In the genomic region with DNA sequence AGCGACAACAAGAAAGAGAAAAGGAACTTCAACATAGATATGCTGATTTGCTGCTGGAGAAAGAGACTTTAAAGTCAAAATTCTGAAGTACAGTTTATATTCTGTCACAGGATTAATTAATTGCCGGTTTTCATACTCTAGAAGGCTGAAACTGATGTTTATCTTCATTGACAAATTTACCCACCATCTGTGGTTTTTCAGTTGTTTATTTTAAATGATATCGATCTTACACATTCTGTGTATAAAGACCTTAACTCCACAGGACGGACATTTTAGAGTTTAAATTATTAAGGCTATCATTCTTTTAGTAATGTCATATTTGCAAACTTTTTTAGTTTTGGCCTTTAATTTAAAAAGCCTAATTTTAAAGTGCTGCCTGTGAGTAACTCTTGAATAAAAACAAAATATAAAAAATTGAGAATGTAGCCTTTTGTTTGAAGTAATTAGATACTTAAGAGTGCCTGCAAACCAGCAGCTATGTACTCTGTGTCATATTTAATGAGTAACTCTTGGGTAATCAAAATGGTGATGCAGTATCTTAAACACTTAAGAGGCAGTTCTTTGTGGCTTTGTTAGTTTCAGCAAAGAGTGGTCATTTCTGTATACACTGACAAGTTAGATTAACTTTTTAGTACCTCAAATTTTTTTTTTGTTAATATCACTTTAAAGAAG, we compare ENCODE assay signal across 14 cellular contexts. TPM values are rescaled to one million over a fixed set of nuclear protein-coding genes. Genes with fewer than 3 reads are reported as not detected.
DNase-seq lines count a peak whose midpoint lies in the region; ATAC-seq and TF ChIP-seq lines count a peak whose summit lies in the region.
"Had no signal": no experiment of that assay in that cellular context is flagged by ENCODE, and none has a peak within 500 bp of the region (broad histone marks: within the 10 kb centered on the region; RNA-seq: fewer than 3 reads in every experiment).

No MANE protein-coding gene starts in this region.

- DNase-seq in Daoy (ENCODE audit: low read depth) (peak; percentile 56), NCI-H2196 (lab: John Stamatoyannopoulos, UW; ENCODE audit: unreplicated experiment) (peak; percentile 17), cardiac fibroblast (ENCODE audit: low read depth in 2 of 2) (peak; percentile 66 to 87), osteoblast (ENCODE audit: insufficient read length, low spot score, missing footprints) (no peak), lower leg skin (ENCODE audit: low spot score in 2 of 2) (no peak), cortex of kidney (lab: John Stamatoyannopoulos, UW) (no peak)
- no peak for DNase-seq in T-helper 2 cell treated with Interferon-gamma antibody and Interleukin-4, amounts not matched to agents 5 μg/mL and 100 μg/mL, for 36 hours (ENCODE audit: low spot score)
- DNase-seq: activated CD4-positive, alpha-beta T cell treated with anti-CD3 and anti-CD28 coated beads for 36 hours; activated effector memory CD4-positive, alpha-beta T cell treated with Interleukin-2 at 50 U/mL for 16 hours; Caco-2; natural killer cell; NCI-H226; SJCRH30 had no signal

- ATAC-seq in GM19397 (IDR thresholded peaks at IDR 0.05; ENCODE audit: unreplicated experiment), result no peak
- ATAC-seq: activated CD4-positive, alpha-beta T cell treated with anti-CD3 and anti-CD28 coated beads for 36 hours; natural killer cell had no signal

- no peaks in the 10 kb centered on the region for H3K9me3 ChIP-seq in osteoblast (ENCODE audit: low read depth, low read length)

- peaks cover 10% of the 10 kb centered on the region for H3K4me1 Mint-ChIP-seq in T-helper 2 cell treated with Interferon-gamma antibody and Interleukin-4, amounts not matched to agents 5 μg/mL and 100 μg/mL, for 36 hours (ENCODE audit: low read depth)

- no peaks in the 10 kb centered on the region for H3K27me3 Mint-ChIP-seq in T-helper 2 cell treated with Interferon-gamma antibody and Interleukin-4, amounts not matched to agents 5 μg/mL and 100 μg/mL, for 36 hours (ENCODE audit: low read depth)
- H3K27me3 Mint-ChIP-seq: activated CD4-positive, alpha-beta T cell treated with anti-CD3 and anti-CD28 coated beads for 36 hours had no signal

- H3K9me3 Mint-ChIP-seq in T-helper 2 cell treated with Interferon-gamma antibody and Interleukin-4, amounts not matched to agents 5 μg/mL and 100 μg/mL, for 36 hours, result peaks cover 18% of the 10 kb centered on the region

- H3K79me2 ChIP-seq in osteoblast (ENCODE audit: insufficient read depth, low read length), result peaks cover 13% of the 10 kb centered on the region

- H4K20me1 ChIP-seq in osteoblast (ENCODE audit: insufficient read depth, low read length), result no peaks in the 10 kb centered on the region

- no peak overlapping the region for H2AFZ ChIP-seq in osteoblast (ENCODE audit: low read length)

- intact Hi-C loops in lower leg skin (cut with DNase I; ENCODE audit: low total_unique reads), result no loop called here

- H3K27ac Mint-ChIP-seq in T-helper 2 cell treated with Interferon-gamma antibody and Interleukin-4, amounts not matched to agents 5 μg/mL and 100 μg/mL, for 36 hours, result no peak overlapping the region
- H3K27ac Mint-ChIP-seq: activated CD4-positive, alpha-beta T cell treated with anti-CD3 and anti-CD28 coated beads for 36 hours had no signal

- peaks cover 49% of the 10 kb centered on the region for H3K36me3 Mint-ChIP-seq in T-helper 2 cell treated with Interferon-gamma antibody and Interleukin-4, amounts not matched to agents 5 μg/mL and 100 μg/mL, for 36 hours (ENCODE audit: low read depth)

- peaks cover 11% of the 10 kb centered on the region for H3K36me3 ChIP-seq in osteoblast (ENCODE audit: insufficient read depth, low read length)

- TF ChIP-seq CTCF in cardiac fibroblast (IDR thresholded peaks at IDR 0.05; ENCODE audit: low read depth, low read length) (no peak), osteoblast (IDR thresholded peaks at IDR 0.05; ENCODE audit: extremely low read depth, low read depth, low read length) (no peak), lower leg skin (IDR thresholded peaks at IDR 0.05) (no peak)

- H3K4me2 ChIP-seq in osteoblast (ENCODE audit: insufficient read depth, low read length), result peak overlapping the region; percentile 56

- peaks cover 19% of the 10 kb centered on the region for H3K4me1 ChIP-seq in osteoblast (ENCODE audit: insufficient read depth, low read length)
- H3K4me1 ChIP-seq: Caco-2 had no signal

- TF ChIP-seq POLR2A in lower leg skin (IDR thresholded peaks at IDR 0.05), result no peak

- H3K4me3 ChIP-seq in cardiac fibroblast (replicated peaks in 1 of 2; ENCODE audit: low read depth in 2 of 2, low read length in 2 of 2) (no peak overlapping the region), osteoblast (ENCODE audit: insufficient read depth, low read length) (no peak overlapping the region), lower leg skin (ENCODE audit: low read depth, poor library complexity, severe bottlenecking) (no peak overlapping the region)
- H3K4me3 ChIP-seq: SJCRH30 had no signal

- WGBS in lower leg skin, 2 donors, result 89 to 95% methylated on average over 4 of the region's 4 CpGs

- H3K27me3 ChIP-seq in osteoblast (ENCODE audit: insufficient read depth, low read length), result no peaks in the 10 kb centered on the region
- H3K27me3 ChIP-seq: SJCRH30 had no signal

- H3K4me3 Mint-ChIP-seq in T-helper 2 cell treated with Interferon-gamma antibody and Interleukin-4, amounts not matched to agents 5 μg/mL and 100 μg/mL, for 36 hours, result no peak overlapping the region
- H3K4me3 Mint-ChIP-seq: activated CD4-positive, alpha-beta T cell treated with anti-CD3 and anti-CD28 coated beads for 36 hours; natural killer cell had no signal

- H3K27ac ChIP-seq in osteoblast (ENCODE audit: low read depth, low read length), result peak overlapping the region; percentile 55
- H3K27ac ChIP-seq: SJCRH30 had no signal

RNA-seq across cellular contexts. Expression of a gene that starts 59.3 kb away (rescaled TPM):
- 50.2 and 57.8 TPM in 2 replicates for total RNA-seq in Daoy (2014; rRNA removed; shearing (Covaris generic))
- total RNA-seq in osteoblast (21.8 and 22.8 TPM in 2 replicates), lower leg skin (10 to 100 TPM; 12.3 to 19.2 (median 13.9) TPM)

Comparison
In these comparisons a context has a peak if more than half of its experiments do, and no peak if none do; other contexts are left out.
1. DNase-seq: peak in Daoy (single experiment), NCI-H2196 (single experiment) and cardiac fibroblast (2 of 2); none in osteoblast (single experiment), lower leg skin (0 of 2), cortex of kidney (single experiment) and T-helper 2 cell treated with Interferon-gamma antibody and Interleukin-4, amounts not matched to agents 5 μg/mL and 100 μg/mL, for 36 hours (single experiment).